35 cellular contexts compared by ENCODE assay signal in the genomic region with DNA sequence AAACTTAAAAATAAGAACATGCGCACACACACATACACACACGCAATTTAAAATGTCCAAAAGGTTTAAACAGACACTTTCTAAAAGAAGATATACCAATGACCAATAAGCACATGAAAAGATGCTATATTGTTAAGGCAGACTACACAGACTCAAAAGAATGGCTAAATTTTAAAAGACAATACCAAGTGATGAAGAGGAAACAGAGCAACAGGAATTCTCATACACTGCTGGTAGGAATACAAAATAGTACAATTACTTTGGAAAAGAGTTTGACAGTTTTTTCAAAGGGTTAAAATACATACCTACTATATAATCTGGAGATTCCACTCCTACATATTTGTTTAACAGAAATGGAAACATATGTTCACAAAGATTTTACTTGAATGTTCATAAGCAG.
"Had no signal": no experiment of that assay in that cellular context is flagged by ENCODE, and none has a peak within 500 bp of the region (broad histone marks: within the 10 kb centered on the region; RNA-seq: fewer than 3 reads in every experiment).

No MANE protein-coding gene starts in this region.

- H3K9me3 ChIP-seq: MG63 had no signal

- DNase-seq: Karpas-422, Kasumi-1, MG63, MM.1S, MV-4-11, NCI-H1048, NCI-H1092, NCI-H1092 treated with DMSO at 0.1 percent for 48 hours, NCI-H1105, NCI-H1105 treated with DMSO at 0.1 percent for 48 hours, NCI-H1417, NCI-H1417 treated with DMSO at 0.1 percent for 48 hours, NCI-H1436, NCI-H1436 treated with DMSO at 0.1 percent for 48 hours, NCI-H146, NCI-H1694, NCI-H1694 treated with DMSO at 0.1 percent for 48 hours, NCI-H187, NCI-H187 treated with DMSO at 0.1 percent for 48 hours, NCI-H1930, NCI-H2029, NCI-H2029 treated with DMSO at 0.1 percent for 48 hours, NCI-H2081, NCI-H2081 treated with DMSO at 0.1 percent for 48 hours, NCI-H2107, NCI-H2171, NCI-H2171 treated with DMSO at 0.1 percent for 48 hours, NCI-H2227 treated with DMSO at 0.1 percent for 48 hours, NCI-H226, NCI-H345, NCI-H446, NCI-H446 treated with DMSO at 0.1 percent for 48 hours, NCI-H510A, NCI-H510A treated with DMSO at 0.1 percent for 48 hours, NCI-H524 had no signal

- H3K27me3 ChIP-seq: MG63 had no signal

- H3K4me3 ChIP-seq: MG63 had no signal

- H3K36me3 ChIP-seq: MG63 had no signal
